In the genomic region with DNA sequence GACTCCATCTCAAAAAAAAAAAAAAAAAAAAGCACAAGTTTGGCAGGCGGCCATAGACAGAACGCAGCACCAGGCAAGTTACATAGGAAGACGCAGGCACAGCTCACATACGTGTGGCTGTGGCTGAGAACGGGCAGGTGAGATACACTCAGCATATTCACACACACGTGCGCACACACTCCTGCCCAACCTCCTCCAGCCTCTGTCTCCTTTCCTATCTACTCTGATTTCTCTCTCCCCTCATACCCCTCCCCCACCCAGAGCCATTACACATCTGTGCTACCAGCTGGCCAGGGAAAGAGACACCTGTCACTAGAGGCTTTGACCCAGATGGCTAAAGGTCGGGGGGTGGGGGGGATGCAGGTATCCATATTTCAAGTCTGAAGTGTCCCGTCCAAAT, we compare ENCODE assay signal across 1 cellular context.
TF ChIP-seq lines count a peak whose summit lies in the region.

No MANE protein-coding gene starts in this region.

TF ChIP-seq in GM23338, 12 proteins besides CTCF, POLR2A, EP300 and RAD21:
- TF ChIP-seq, protein P1, sequence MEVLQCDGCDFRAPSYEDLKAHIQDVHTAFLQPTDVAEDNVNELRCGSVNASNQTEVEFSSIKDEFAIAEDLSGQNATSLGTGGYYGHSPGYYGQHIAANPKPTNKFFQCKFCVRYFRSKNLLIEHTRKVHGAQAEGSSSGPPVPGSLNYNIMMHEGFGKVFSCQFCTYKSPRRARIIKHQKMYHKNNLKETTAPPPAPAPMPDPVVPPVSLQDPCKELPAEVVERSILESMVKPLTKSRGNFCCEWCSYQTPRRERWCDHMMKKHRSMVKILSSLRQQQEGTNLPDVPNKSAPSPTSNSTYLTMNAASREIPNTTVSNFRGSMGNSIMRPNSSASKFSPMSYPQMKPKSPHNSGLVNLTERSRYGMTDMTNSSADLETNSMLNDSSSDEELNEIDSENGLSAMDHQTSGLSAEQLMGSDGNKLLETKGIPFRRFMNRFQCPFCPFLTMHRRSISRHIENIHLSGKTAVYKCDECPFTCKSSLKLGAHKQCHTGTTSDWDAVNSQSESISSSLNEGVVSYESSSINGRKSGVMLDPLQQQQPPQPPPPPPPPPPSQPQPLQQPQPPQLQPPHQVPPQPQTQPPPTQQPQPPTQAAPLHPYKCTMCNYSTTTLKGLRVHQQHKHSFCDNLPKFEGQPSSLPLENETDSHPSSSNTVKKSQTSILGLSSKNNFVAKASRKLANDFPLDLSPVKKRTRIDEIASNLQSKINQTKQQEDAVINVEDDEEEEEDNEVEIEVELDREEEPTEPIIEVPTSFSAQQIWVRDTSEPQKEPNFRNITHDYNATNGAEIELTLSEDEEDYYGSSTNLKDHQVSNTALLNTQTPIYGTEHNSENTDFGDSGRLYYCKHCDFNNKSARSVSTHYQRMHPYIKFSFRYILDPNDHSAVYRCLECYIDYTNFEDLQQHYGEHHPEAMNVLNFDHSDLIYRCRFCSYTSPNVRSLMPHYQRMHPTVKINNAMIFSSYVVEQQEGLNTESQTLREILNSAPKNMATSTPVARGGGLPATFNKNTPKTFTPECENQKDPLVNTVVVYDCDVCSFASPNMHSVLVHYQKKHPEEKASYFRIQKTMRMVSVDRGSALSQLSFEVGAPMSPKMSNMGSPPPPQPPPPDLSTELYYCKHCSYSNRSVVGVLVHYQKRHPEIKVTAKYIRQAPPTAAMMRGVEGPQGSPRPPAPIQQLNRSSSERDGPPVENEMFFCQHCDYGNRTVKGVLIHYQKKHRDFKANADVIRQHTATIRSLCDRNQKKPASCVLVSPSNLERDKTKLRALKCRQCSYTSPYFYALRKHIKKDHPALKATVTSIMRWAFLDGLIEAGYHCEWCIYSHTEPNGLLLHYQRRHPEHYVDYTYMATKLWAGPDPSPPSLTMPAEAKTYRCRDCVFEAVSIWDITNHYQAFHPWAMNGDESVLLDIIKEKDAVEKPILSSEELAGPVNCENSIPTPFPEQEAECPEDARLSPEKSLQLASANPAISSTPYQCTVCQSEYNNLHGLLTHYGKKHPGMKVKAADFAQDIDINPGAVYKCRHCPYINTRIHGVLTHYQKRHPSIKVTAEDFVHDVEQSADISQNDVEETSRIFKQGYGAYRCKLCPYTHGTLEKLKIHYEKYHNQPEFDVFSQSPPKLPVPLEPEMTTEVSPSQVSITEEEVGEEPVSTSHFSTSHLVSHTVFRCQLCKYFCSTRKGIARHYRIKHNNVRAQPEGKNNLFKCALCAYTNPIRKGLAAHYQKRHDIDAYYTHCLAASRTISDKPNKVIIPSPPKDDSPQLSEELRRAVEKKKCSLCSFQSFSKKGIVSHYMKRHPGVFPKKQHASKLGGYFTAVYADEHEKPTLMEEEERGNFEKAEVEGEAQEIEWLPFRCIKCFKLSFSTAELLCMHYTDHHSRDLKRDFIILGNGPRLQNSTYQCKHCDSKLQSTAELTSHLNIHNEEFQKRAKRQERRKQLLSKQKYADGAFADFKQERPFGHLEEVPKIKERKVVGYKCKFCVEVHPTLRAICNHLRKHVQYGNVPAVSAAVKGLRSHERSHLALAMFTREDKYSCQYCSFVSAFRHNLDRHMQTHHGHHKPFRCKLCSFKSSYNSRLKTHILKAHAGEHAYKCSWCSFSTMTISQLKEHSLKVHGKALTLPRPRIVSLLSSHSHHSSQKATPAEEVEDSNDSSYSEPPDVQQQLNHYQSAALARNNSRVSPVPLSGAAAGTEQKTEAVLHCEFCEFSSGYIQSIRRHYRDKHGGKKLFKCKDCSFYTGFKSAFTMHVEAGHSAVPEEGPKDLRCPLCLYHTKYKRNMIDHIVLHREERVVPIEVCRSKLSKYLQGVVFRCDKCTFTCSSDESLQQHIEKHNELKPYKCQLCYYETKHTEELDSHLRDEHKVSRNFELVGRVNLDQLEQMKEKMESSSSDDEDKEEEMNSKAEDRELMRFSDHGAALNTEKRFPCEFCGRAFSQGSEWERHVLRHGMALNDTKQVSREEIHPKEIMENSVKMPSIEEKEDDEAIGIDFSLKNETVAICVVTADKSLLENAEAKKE (CRISPR knock-in tag; IDR thresholded peaks at IDR 0.05): no peak
- TF ChIP-seq POLR2AphosphoS5 (IDR thresholded peaks at IDR 0.05; ENCODE audit: low read depth): no peak
- TF ChIP-seq, protein P2, sequence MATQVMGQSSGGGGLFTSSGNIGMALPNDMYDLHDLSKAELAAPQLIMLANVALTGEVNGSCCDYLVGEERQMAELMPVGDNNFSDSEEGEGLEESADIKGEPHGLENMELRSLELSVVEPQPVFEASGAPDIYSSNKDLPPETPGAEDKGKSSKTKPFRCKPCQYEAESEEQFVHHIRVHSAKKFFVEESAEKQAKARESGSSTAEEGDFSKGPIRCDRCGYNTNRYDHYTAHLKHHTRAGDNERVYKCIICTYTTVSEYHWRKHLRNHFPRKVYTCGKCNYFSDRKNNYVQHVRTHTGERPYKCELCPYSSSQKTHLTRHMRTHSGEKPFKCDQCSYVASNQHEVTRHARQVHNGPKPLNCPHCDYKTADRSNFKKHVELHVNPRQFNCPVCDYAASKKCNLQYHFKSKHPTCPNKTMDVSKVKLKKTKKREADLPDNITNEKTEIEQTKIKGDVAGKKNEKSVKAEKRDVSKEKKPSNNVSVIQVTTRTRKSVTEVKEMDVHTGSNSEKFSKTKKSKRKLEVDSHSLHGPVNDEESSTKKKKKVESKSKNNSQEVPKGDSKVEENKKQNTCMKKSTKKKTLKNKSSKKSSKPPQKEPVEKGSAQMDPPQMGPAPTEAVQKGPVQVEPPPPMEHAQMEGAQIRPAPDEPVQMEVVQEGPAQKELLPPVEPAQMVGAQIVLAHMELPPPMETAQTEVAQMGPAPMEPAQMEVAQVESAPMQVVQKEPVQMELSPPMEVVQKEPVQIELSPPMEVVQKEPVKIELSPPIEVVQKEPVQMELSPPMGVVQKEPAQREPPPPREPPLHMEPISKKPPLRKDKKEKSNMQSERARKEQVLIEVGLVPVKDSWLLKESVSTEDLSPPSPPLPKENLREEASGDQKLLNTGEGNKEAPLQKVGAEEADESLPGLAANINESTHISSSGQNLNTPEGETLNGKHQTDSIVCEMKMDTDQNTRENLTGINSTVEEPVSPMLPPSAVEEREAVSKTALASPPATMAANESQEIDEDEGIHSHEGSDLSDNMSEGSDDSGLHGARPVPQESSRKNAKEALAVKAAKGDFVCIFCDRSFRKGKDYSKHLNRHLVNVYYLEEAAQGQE (IDR thresholded peaks at IDR 0.05; ENCODE audit: unreplicated experiment): no peak
- TF ChIP-seq EZH2 (IDR thresholded peaks at IDR 0.05; ENCODE audit: low read depth, unreplicated experiment): no peak
- TF ChIP-seq ZNF114 (CRISPR knock-in tag; IDR thresholded peaks at IDR 0.05): no peak
- no peak for TF ChIP-seq JUNB (IDR thresholded peaks at IDR 0.05; ENCODE audit: unreplicated experiment)
- TF ChIP-seq ZNF331 (CRISPR knock-in tag; IDR thresholded peaks at IDR 0.05; ENCODE audit: low read depth): no peak
- no peak for TF ChIP-seq NANOG (IDR thresholded peaks at IDR 0.05; ENCODE audit: borderline replicate concordance)
- no peak for TF ChIP-seq CREB1 (CRISPR knock-in tag; IDR thresholded peaks at IDR 0.05; ENCODE audit: low read depth)
- no peak for TF ChIP-seq STAT1 (IDR thresholded peaks at IDR 0.05; ENCODE audit: unreplicated experiment)
- TF ChIP-seq, protein P3, sequence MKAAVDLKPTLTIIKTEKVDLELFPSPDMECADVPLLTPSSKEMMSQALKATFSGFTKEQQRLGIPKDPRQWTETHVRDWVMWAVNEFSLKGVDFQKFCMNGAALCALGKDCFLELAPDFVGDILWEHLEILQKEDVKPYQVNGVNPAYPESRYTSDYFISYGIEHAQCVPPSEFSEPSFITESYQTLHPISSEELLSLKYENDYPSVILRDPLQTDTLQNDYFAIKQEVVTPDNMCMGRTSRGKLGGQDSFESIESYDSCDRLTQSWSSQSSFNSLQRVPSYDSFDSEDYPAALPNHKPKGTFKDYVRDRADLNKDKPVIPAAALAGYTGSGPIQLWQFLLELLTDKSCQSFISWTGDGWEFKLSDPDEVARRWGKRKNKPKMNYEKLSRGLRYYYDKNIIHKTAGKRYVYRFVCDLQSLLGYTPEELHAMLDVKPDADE (IDR thresholded peaks at IDR 0.05): no peak
- no peak for TF ChIP-seq EZH2phosphoT487 (IDR thresholded peaks at IDR 0.05; ENCODE audit: unreplicated experiment)
